ENCODE assay signal across 2 cellular contexts in the genomic region with DNA sequence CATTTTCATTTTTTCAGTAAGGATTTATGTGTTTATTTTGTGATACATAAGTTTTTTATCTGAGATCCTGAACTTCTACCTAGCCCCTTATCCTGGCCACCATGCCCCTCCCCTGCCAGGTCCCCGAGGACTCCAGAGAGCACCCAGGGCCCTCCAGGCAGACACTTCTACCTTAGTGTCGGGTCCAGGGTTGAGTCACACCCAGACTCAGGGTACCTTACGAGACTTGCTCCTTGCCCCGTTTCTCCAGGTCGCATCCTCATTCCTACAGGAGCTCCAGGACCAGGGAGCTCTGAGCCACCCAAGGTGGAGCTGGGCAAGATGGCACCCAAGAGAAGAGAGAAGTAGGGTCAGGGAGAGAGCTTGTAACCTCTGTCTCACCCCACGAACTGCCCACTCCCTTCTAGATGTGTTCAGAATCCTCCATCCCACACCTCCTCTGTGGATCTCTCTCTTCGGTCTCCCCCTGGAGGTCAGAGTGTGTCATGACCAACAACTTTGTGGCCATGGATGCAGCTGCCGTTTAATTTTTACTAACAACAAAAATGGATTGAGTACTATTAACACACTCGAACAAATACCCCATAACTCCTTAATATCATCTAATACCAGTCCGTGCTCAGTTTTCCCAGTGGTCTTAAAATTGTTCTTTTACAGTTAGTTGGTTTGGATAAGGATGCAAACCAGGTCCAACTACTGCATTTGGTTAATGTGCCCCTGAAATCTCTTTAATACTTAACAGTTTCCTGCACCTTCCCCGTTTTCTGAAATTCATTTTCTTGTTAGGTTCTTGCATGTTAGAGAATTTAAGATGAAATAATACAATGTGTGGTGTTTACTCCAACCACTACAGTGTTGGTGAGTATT.
TF ChIP-seq lines count a peak whose summit lies in the region.

No MANE protein-coding gene starts in this region.

TF ChIP-seq in IMR-90, 13 proteins besides CTCF, POLR2A, EP300 and RAD21 (continued from another document):
- TF ChIP-seq, protein P1, sequence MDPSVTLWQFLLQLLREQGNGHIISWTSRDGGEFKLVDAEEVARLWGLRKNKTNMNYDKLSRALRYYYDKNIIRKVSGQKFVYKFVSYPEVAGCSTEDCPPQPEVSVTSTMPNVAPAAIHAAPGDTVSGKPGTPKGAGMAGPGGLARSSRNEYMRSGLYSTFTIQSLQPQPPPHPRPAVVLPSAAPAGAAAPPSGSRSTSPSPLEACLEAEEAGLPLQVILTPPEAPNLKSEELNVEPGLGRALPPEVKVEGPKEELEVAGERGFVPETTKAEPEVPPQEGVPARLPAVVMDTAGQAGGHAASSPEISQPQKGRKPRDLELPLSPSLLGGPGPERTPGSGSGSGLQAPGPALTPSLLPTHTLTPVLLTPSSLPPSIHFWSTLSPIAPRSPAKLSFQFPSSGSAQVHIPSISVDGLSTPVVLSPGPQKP (IDR thresholded peaks at IDR 0.05; ENCODE audit: borderline replicate concordance, low read depth, low read length): no peak
TF ChIP-seq in IMR-90: peak in this region for 1.

TF ChIP-seq in endothelial cell of umbilical vein, 7 proteins besides CTCF, POLR2A, EP300 and RAD21 (continued from another document):
- TF ChIP-seq FOS (IDR thresholded peaks at IDR 0.05; ENCODE audit: borderline replicate concordance, insufficient read depth, low read length): no peak
- TF ChIP-seq MYC (IDR thresholded peaks at IDR 0.05; ENCODE audit: low read depth, low read length): no peak
- TF ChIP-seq POLR2AphosphoS5 (IDR thresholded peaks at IDR 0.05; ENCODE audit: insufficient read depth, low read depth, low read length): no peak
- no peak for TF ChIP-seq GATA2 (IDR thresholded peaks at IDR 0.05; ENCODE audit: insufficient read depth, insufficient read length, low read depth, low read length)
- TF ChIP-seq JUN (IDR thresholded peaks at IDR 0.05; ENCODE audit: borderline replicate concordance, insufficient read depth, insufficient read length, low read depth): no peak
